8 cellular contexts compared by ENCODE assay signal in the genomic region with DNA sequence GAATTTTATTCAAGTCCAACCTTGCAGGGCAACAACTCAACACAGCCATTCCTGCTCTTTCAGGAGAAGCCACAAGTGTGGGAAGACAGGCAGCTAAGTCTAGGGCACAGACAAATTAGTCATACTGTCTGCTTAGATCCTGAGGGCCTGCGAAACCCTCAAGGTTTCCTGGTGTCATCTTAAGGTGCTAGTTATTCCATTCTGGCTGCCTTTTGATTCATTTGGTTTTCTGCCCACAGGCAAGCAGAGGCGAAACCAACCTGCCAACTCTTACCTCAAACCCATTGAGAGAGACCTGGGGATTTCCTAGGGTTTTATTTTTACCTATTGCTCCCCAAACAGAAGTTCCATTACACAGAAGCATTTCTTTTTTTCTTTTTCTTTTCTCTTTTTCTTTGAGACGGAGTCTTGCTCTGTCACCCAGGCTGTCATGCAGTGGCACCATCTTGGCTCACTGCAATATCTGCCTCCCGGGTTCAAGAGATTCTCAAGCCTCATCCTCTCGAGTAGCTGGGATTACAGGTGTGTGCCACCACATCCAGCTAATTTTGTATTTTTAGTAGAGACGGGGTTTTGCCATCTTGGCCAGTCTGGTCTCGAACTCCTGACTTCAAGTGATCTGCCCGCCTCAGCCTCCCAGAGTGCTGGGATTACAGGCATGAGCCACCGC. TPM values are rescaled to one million over a fixed set of nuclear protein-coding genes. Genes with fewer than 3 reads are reported as not detected.
DNase-seq lines count a peak whose midpoint lies in the region; ATAC-seq and TF ChIP-seq lines count a peak whose summit lies in the region.

No MANE protein-coding gene starts in this region.

- H3K36me3 Mint-ChIP-seq in activated CD4-positive, alpha-beta memory T cell treated with anti-CD3 and anti-CD28 coated beads, Interleukin-2, amount 10 ng/mL, durations not matched to agents 7 days and 5 days (ENCODE audit: low read depth) = no peaks in the 10 kb centered on the region
- no peaks in the 10 kb centered on the region for H3K36me3 Mint-ChIP-seq in naive thymus-derived CD8-positive, alpha-beta T cell

- H3K36me3 ChIP-seq in lower lobe of right lung = no peaks in the 10 kb centered on the region

- H3K27me3 Mint-ChIP-seq in activated CD4-positive, alpha-beta memory T cell treated with anti-CD3 and anti-CD28 coated beads, Interleukin-2, amount 10 ng/mL, durations not matched to agents 7 days and 5 days = no peaks in the 10 kb centered on the region
- H3K27me3 Mint-ChIP-seq in naive thymus-derived CD8-positive, alpha-beta T cell = no peaks in the 10 kb centered on the region

- CTCF ChIA-PET in activated CD4-positive, alpha-beta memory T cell treated with anti-CD3 and anti-CD28 coated beads, Interleukin-2, amount 10 ng/mL, durations not matched to agents 7 days and 5 days (lab: Charles Lee) = no interaction called here

- no peaks in the 10 kb centered on the region for H3K9me3 Mint-ChIP-seq in activated CD4-positive, alpha-beta memory T cell treated with anti-CD3 and anti-CD28 coated beads, Interleukin-2, amount 10 ng/mL, durations not matched to agents 7 days and 5 days
- H3K9me3 Mint-ChIP-seq in naive thymus-derived CD8-positive, alpha-beta T cell = no peaks in the 10 kb centered on the region

- no peak for TF ChIP-seq CTCF in lower lobe of right lung (IDR thresholded peaks at IDR 0.05)

- H3K27me3 ChIP-seq in lower lobe of right lung (ENCODE audit: low read depth) = no peaks in the 10 kb centered on the region

- intact Hi-C loops in left colon (cut with DNase I, micrococcal nuclease) (no loop called here), lower lobe of right lung (cut with DNase I) (no loop called here)

- H3K27ac Mint-ChIP-seq in activated CD4-positive, alpha-beta memory T cell treated with anti-CD3 and anti-CD28 coated beads, Interleukin-2, amount 10 ng/mL, durations not matched to agents 7 days and 5 days = no peak overlapping the region
- H3K27ac Mint-ChIP-seq in naive thymus-derived CD8-positive, alpha-beta T cell = peak overlapping the region; percentile 11 to 79 (median 56)

- ATAC-seq in GM19328 (IDR thresholded peaks at IDR 0.05; ENCODE audit: unreplicated experiment) (peak; percentile 54), HG03103 (IDR thresholded peaks at IDR 0.05; ENCODE audit: low read depth, unreplicated experiment) (peak; percentile 60), left colon (no peak), lower lobe of right lung (no peak)
- ATAC-seq in naive thymus-derived CD8-positive, alpha-beta T cell = peak; percentile 71 to 88

- no peak overlapping the region for H3K4me3 Mint-ChIP-seq in activated CD4-positive, alpha-beta memory T cell treated with anti-CD3 and anti-CD28 coated beads, Interleukin-2, amount 10 ng/mL, durations not matched to agents 7 days and 5 days
- H3K4me3 Mint-ChIP-seq in naive thymus-derived CD8-positive, alpha-beta T cell = peak overlapping the region in 1 of 10 donors; percentile 2

- POLR2A ChIA-PET in activated CD4-positive, alpha-beta memory T cell treated with anti-CD3 and anti-CD28 coated beads, Interleukin-2, amount 10 ng/mL, durations not matched to agents 7 days and 5 days (lab: Charles Lee) = no interaction called here
- POLR2A ChIA-PET in naive thymus-derived CD8-positive, alpha-beta T cell (lab: Charles Lee) = no interaction called here

- H3K27ac ChIP-seq in lower lobe of right lung = no peak overlapping the region

- H3K4me1 Mint-ChIP-seq in activated CD4-positive, alpha-beta memory T cell treated with anti-CD3 and anti-CD28 coated beads, Interleukin-2, amount 10 ng/mL, durations not matched to agents 7 days and 5 days = peaks cover 23% of the 10 kb centered on the region
- H3K4me1 Mint-ChIP-seq in naive thymus-derived CD8-positive, alpha-beta T cell = peaks cover 12 to 36% (median 32%) of the 10 kb centered on the region in 4 donors

- DNase-seq in activated CD4-positive, alpha-beta memory T cell treated with anti-CD3 and anti-CD28 coated beads, Interleukin-2, amount 10 ng/mL, durations not matched to agents 7 days and 5 days = peak; percentile 30
- DNase-seq in naive thymus-derived CD8-positive, alpha-beta T cell = peak in 4 of 10 donors; percentile 7 to 37 (median 18)
- DNase-seq in left colon = no peak
- DNase-seq in pons (ENCODE audit: low spot score) = no peak
- no peak for DNase-seq in lower lobe of right lung
- DNase-seq in NCI-H1417 treated with DMSO at 0.1 percent for 48 hours (lab: John Stamatoyannopoulos, UW) = no peak

- no peaks in the 10 kb centered on the region for H3K9me3 ChIP-seq in lower lobe of right lung

- no peak overlapping the region for H3K4me3 ChIP-seq in lower lobe of right lung

- peaks cover 24% of the 10 kb centered on the region for H3K4me1 ChIP-seq in lower lobe of right lung

RNA-seq across cellular contexts. Expression of gene SCYGR1, which starts 23.7 kb away (rescaled TPM):
- total RNA-seq in activated CD4-positive, alpha-beta memory T cell treated with anti-CD3 and anti-CD28 coated beads, Interleukin-2, amount 10 ng/mL, durations not matched to agents 7 days and 5 days = not detected
- not detected for total RNA-seq in naive thymus-derived CD8-positive, alpha-beta T cell
- polyA plus RNA-seq in naive thymus-derived CD8-positive, alpha-beta T cell = not detected
- total RNA-seq in left colon (not detected), lower lobe of right lung (not detected)

RNA-seq across cellular contexts. Expression of gene TM4SF20, which starts 32.3 kb away (rescaled TPM):
- not detected for total RNA-seq in activated CD4-positive, alpha-beta memory T cell treated with anti-CD3 and anti-CD28 coated beads, Interleukin-2, amount 10 ng/mL, durations not matched to agents 7 days and 5 days
- not detected for total RNA-seq in naive thymus-derived CD8-positive, alpha-beta T cell
- polyA plus RNA-seq in naive thymus-derived CD8-positive, alpha-beta T cell = not detected
- 10 to 100 TPM in 1 of 2 donors, 1 to 10 TPM in 1; 3.8 to 54.3 TPM for total RNA-seq in left colon
- total RNA-seq in lower lobe of right lung = not detected

Comparison
In these comparisons a context has a peak if more than half of its experiments do, and no peak if none do; other contexts are left out.
1. ATAC-seq: peak in GM19328 (single experiment), HG03103 (single experiment) and naive thymus-derived CD8-positive, alpha-beta T cell (2 of 2); none in left colon (single experiment) and lower lobe of right lung (0 of 2).